In genomic region chr15:40098489-40099261, GRCh38 we compare ENCODE assay signal across 8 cellular contexts. TPM values are rescaled to one million over a fixed set of nuclear protein-coding genes. Genes with fewer than 3 reads are reported as not detected.
DNase-seq lines count a peak whose midpoint lies in the region; ATAC-seq and TF ChIP-seq lines count a peak whose summit lies in the region.

No MANE protein-coding gene starts in this region.

- peak; percentile 80 for ATAC-seq in HG02642 (IDR thresholded peaks at IDR 0.05; ENCODE audit: poor library complexity, unreplicated experiment)
- ATAC-seq in SK-N-SH treated with all-trans-retinoic acid at 6 μM for 48 hours: peak; percentile 92
- ATAC-seq in left ventricle myocardium superior: peak; percentile 80
- peak; percentile 78 for ATAC-seq in sciatic nerve

- TF ChIP-seq CTCF in NB4 (IDR thresholded peaks at IDR 0.05; ENCODE audit: low read depth, low read length) (no peak), adrenal gland (IDR thresholded peaks at IDR 0.05) (no peak)

- H3K4me3 ChIP-seq in NB4 (ENCODE audit: low read depth, low read length) (peak overlapping the region; percentile 42), adrenal gland (no peak overlapping the region)

- peak overlapping the region in 4 of 5 donors; percentile 45 to 89 (median 72) for H3K27ac ChIP-seq in adrenal gland

- DNase-seq in NB4 (ENCODE audit: low read depth) (peak; percentile 97), adrenal gland (peak; percentile 81 to 93 (median 90)), left ventricle myocardium superior (peak; percentile 75), sciatic nerve (ENCODE audit: low spot score) (peak; percentile 79), iPS-NIHi11 (ENCODE audit: low spot score) (no peak)

- intact Hi-C loops in adrenal gland (cut with DNase I): no loop called here
- intact Hi-C loops in left ventricle myocardium superior (cut with micrococcal nuclease): no loop called here
- intact Hi-C loops in sciatic nerve (cut with DNase I): no loop called here

- TF ChIP-seq POLR2A in GM15510 (IDR thresholded peaks at IDR 0.05; ENCODE audit: borderline replicate concordance, extremely low read depth, insufficient read length) (peak; percentile 50), NB4 (IDR thresholded peaks at IDR 0.05; ENCODE audit: extremely low read depth, insufficient read length) (peak; percentile 54), adrenal gland (IDR thresholded peaks at IDR 0.05) (peak in 1 of 2 donors; percentile 84)

- H3K36me3 ChIP-seq in adrenal gland (replicated peaks in 1 of 2): no peaks in the 10 kb centered on the region

- 8 to 13% (median 11%) methylated on average over 11 to 12 of the region's 12 CpGs for WGBS in adrenal gland, 4 donors

- peaks cover 38 to 88% of the 10 kb centered on the region in 2 donors for H3K4me1 ChIP-seq in adrenal gland (replicated peaks in 1 of 2)

- no peaks in the 10 kb centered on the region for H3K27me3 ChIP-seq in adrenal gland

- no peaks in the 10 kb centered on the region for H3K9me3 ChIP-seq in adrenal gland (replicated peaks in 1 of 3)

TF ChIP-seq in SK-N-SH treated with all-trans-retinoic acid at 6 μM for 48 hours, 23 proteins besides CTCF, POLR2A, EP300 and RAD21:
- peak; percentile 67; the same call in 1 of the 2 replicates for TF ChIP-seq PATZ1 (CRISPR knock-in tag; IDR thresholded peaks at IDR 0.05; ENCODE audit: borderline replicate concordance)
- no peak for TF ChIP-seq CREB5 (CRISPR knock-in tag; IDR thresholded peaks at IDR 0.05; ENCODE audit: low read depth)
- no peak for TF ChIP-seq GLIS3 (CRISPR knock-in tag; IDR thresholded peaks at IDR 0.05)
- TF ChIP-seq ISL1 (CRISPR knock-in tag; IDR thresholded peaks at IDR 0.05): peak; percentile 30; the same call in 1 of the 2 replicates
- TF ChIP-seq CSDC2 (CRISPR knock-in tag; IDR thresholded peaks at IDR 0.05): 0 out of 2 replicates have a peak, but pooled peaks have one; percentile 49
- TF ChIP-seq OSR1 (CRISPR knock-in tag; IDR thresholded peaks at IDR 0.05): no peak

RNA-seq across cellular contexts. Expression of gene BMF, which starts 10.0 kb away (rescaled TPM):
- 10 to 100 TPM in 3 of 8 donors, 1 to 10 TPM in 5; 4.8 to 12.8 (median 7.7) TPM for total RNA-seq in adrenal gland
- polyA plus RNA-seq in adrenal gland: 1 to 10 TPM; 1.3 to 9.3 (median 2.5) TPM
- 3.2 TPM for total RNA-seq in left ventricle myocardium superior
- 15.0 TPM for total RNA-seq in sciatic nerve

RNA-seq across cellular contexts. Expression of gene SRP14, which starts 59.7 kb away (rescaled TPM):
- total RNA-seq in adrenal gland (100 to 1,000 TPM; 173 to 689 (median 275) TPM), left ventricle myocardium superior (235 TPM), sciatic nerve (150 TPM)
- polyA plus RNA-seq in adrenal gland: 100 to 1,000 TPM; 352 to 989 (median 549) TPM
